8 cellular contexts compared by ENCODE assay signal in genomic region chrX:154444001-154444754, GRCh38. TPM values are rescaled to one million over a fixed set of nuclear protein-coding genes. Genes with fewer than 3 reads are reported as not detected.
DNase-seq lines count a peak whose midpoint lies in the region; ATAC-seq and TF ChIP-seq lines count a peak whose summit lies in the region.

FAM50A (plus strand) TSS chrX:154444141; CDS start chrX:154444236, 95 bp downstream.

- DNase-seq in LHCN-M2 (ENCODE audit: low read depth) (peak; percentile 50), T-helper 2 cell (peak; percentile 51 to 81 (median 64)), astrocyte of the cerebellum (ENCODE audit: low read depth) (no peak), hepatic stellate cell (ENCODE audit: low spot score) (peak; percentile 86), retinal pigment epithelial cell (ENCODE audit: low read depth) (no peak), SHP77 treated with DMSO at 0.1 percent for 48 hours (lab: John Stamatoyannopoulos, UW) (no peak)

- no peak for TF ChIP-seq CTCF in DOHH2 (IDR thresholded peaks at IDR 0.05; ENCODE audit: low read depth, low read length, poor library complexity, severe bottlenecking)
- no peak for TF ChIP-seq CTCF in astrocyte of the cerebellum (IDR thresholded peaks at IDR 0.05; ENCODE audit: low read depth, low read length, missing control alignments)
- no peak for TF ChIP-seq CTCF in retinal pigment epithelial cell (conservative IDR thresholded peaks at IDR 0.05; ENCODE audit: low read depth, low read length)

- H3K27me3 ChIP-seq in DOHH2 (ENCODE audit: control insufficient read depth, low read length) = no peaks in the 10 kb centered on the region

- peaks cover 14% of the 10 kb centered on the region for H3K4me1 ChIP-seq in DOHH2 (ENCODE audit: control insufficient read depth, low read length)

- peaks cover under 1% of the 10 kb centered on the region for H3K79me2 ChIP-seq in DOHH2 (ENCODE audit: control insufficient read depth, low read length)

- H4K20me1 ChIP-seq in DOHH2 (ENCODE audit: control insufficient read depth, insufficient read depth, low read depth, low read length) = no peaks in the 10 kb centered on the region

- H3K27ac ChIP-seq in DOHH2 (ENCODE audit: low read depth, low read length) = no peak within 1 kb of the TSS

- peak; percentile 72 for ATAC-seq in GM21723 (IDR thresholded peaks at IDR 0.05; ENCODE audit: unreplicated experiment)

- H3K9me3 ChIP-seq in DOHH2 (ENCODE audit: control insufficient read depth, insufficient read depth, low read length) = no peaks in the 10 kb centered on the region

- H3F3A ChIP-seq in DOHH2 (ENCODE audit: control insufficient read depth, insufficient read depth) = peaks cover 2% of the 10 kb centered on the region; the same call in 1 of the 2 replicates

- H3K36me3 ChIP-seq in DOHH2 (ENCODE audit: control insufficient read depth, low read length) = peaks cover 9% of the 10 kb centered on the region

- H3K9me2 ChIP-seq in DOHH2 (replicated peaks; ENCODE audit: control insufficient read depth, low read length) = no peaks in the 10 kb centered on the region

- peak within 1 kb of the TSS; percentile 74 for H3K4me3 ChIP-seq in DOHH2 (ENCODE audit: low read length)
- H3K4me3 ChIP-seq in astrocyte of the cerebellum (ENCODE audit: low read depth, low read length) = peak within 1 kb of the TSS; percentile 54
- H3K4me3 ChIP-seq in retinal pigment epithelial cell (ENCODE audit: low read length) = peak within 1 kb of the TSS; percentile 55

- peak within 1 kb of the TSS; percentile 79 for H3K4me2 ChIP-seq in DOHH2 (ENCODE audit: low read length)

- in situ Hi-C loops in astrocyte of the cerebellum (cut with HindIII; ENCODE audit: low sequenced_read_pairs) = no loop called here

RNA-seq across cellular contexts. Expression of gene FAM50A, which starts in this region (rescaled TPM):
- 68.0 and 95.9 TPM in 2 replicates for total RNA-seq in LHCN-M2 (2014; rRNA removed)
- polyA plus RNA-seq in LHCN-M2 (2012) = 182 TPM

Comparison
In these comparisons a context has a peak if more than half of its experiments do, and no peak if none do; other contexts are left out.
1. DNase-seq: peak in LHCN-M2 (single experiment), T-helper 2 cell (5 of 5) and hepatic stellate cell (single experiment); none in astrocyte of the cerebellum (single experiment), retinal pigment epithelial cell (single experiment) and SHP77 treated with DMSO at 0.1 percent for 48 hours (single experiment).
2. Peak in every context shown above with its lines, with median percentiles within 50 percentile points of each other: H3K4me3 ChIP-seq.